10 cellular contexts compared by ENCODE assay signal in the genomic region with DNA sequence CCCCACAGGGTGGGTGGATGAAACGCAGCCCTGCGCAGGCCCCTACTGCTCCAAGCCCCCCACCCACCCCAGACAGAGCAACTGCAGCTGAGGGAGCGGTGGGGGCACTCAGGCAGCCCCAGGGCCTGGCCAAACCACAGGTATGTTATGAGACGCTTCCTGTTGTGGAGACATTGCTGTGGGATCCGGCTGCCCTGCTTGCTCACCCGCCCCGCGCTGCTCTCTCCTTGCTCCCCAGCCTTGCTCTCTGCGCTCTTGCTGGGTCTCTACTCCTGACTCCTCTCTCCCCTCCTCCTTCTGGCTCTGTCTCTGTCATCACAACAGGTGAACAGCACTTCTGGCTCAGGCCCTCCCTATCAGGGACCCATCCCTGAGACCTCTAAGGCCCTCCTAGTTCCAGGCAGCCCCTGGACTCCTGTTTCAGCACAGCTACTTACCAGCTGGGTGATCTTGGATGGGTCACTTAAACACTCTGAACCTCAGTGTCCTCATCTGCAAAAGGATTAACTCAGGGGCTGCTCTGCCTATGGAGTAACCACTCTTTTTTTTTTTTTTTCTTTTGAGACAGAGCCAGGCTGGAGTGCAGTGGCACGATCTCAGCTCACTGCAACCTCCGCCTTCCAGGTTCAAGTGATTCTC. TPM values are rescaled to one million over a fixed set of nuclear protein-coding genes. Genes with fewer than 3 reads are reported as not detected.
A peak's percentile ranks its signal among the peaks of the same experiment; 100 is the strongest.
DNase-seq lines count a peak whose midpoint lies in the region; ATAC-seq and TF ChIP-seq lines count a peak whose summit lies in the region.
"Had no signal": no experiment of that assay in that cellular context is flagged by ENCODE, and none has a peak within 500 bp of the region (broad histone marks: within the 10 kb centered on the region; RNA-seq: fewer than 3 reads in every experiment).

No MANE protein-coding gene starts in this region.

- H3K4me3 ChIP-seq in RWPE2 (ENCODE audit: severe bottlenecking), result no peak overlapping the region
- H3K4me3 ChIP-seq in astrocyte of the spinal cord (ENCODE audit: low read depth, low read length), result no peak overlapping the region
- no peak overlapping the region for H3K4me3 ChIP-seq in neural progenitor cell
- H3K4me3 ChIP-seq in gastroesophageal sphincter, result no peak overlapping the region
- H3K4me3 ChIP-seq: upper lobe of left lung had no signal

- TF ChIP-seq POLR2A in gastroesophageal sphincter (IDR thresholded peaks at IDR 0.05), result no peak

- TF ChIP-seq CTCF in RWPE2 (IDR thresholded peaks at IDR 0.05; ENCODE audit: poor library complexity, severe bottlenecking) (no peak), astrocyte of the spinal cord (IDR thresholded peaks at IDR 0.05; ENCODE audit: low read depth, low read length) (no peak), neural progenitor cell (IDR thresholded peaks at IDR 0.05) (no peak), gastroesophageal sphincter (IDR thresholded peaks at IDR 0.05) (no peak)

- no peaks in the 10 kb centered on the region for H3F3A ChIP-seq in neural progenitor cell (ENCODE audit: low read depth)

- peak overlapping the region; percentile 8 for H3K27ac Mint-ChIP-seq in neural progenitor cell

- H3K36me3 Mint-ChIP-seq in neural progenitor cell, result no peaks in the 10 kb centered on the region

- WGBS in gastroesophageal sphincter (ENCODE audit: low coverage in 1 of 2), 2 donors, result 75% methylated on average over 2 of the region's 11 CpGs; no CpG with 5 or more reads in 1 of the 2 donors

- no peak overlapping the region for H3K4me2 ChIP-seq in neural progenitor cell
- H3K4me2 ChIP-seq: KMS-11 had no signal

- peaks cover 12% of the 10 kb centered on the region for H3K4me1 Mint-ChIP-seq in neural progenitor cell

- no peak overlapping the region for H3K9ac ChIP-seq in neural progenitor cell
- H3K9ac ChIP-seq: KMS-11 had no signal

- no peaks in the 10 kb centered on the region for H4K20me1 ChIP-seq in neural progenitor cell (ENCODE audit: low read depth)

- TF ChIP-seq EP300 in gastroesophageal sphincter (IDR thresholded peaks at IDR 0.05), result no peak

- no peak overlapping the region for H3K4me3 Mint-ChIP-seq in neural progenitor cell

- H3K36me3 ChIP-seq in RWPE2 (ENCODE audit: low read depth), result no peaks in the 10 kb centered on the region
- H3K36me3 ChIP-seq in neural progenitor cell, result no peaks in the 10 kb centered on the region
- no peaks in the 10 kb centered on the region for H3K36me3 ChIP-seq in gastroesophageal sphincter
- H3K36me3 ChIP-seq: upper lobe of left lung had no signal

- H3K27me3 Mint-ChIP-seq in neural progenitor cell (ENCODE audit: insufficient read depth, low read depth), result peaks cover 10% of the 10 kb centered on the region

- in situ Hi-C loops in astrocyte of the spinal cord (cut with HindIII; ENCODE audit: low sequenced_read_pairs), result no loop called here

- no peaks in the 10 kb centered on the region for H3K27me3 ChIP-seq in RWPE2 (ENCODE audit: insufficient read depth, poor library complexity, severe bottlenecking)
- H3K27me3 ChIP-seq in neural progenitor cell, result no peaks in the 10 kb centered on the region
- H3K27me3 ChIP-seq in gastroesophageal sphincter, result no peaks in the 10 kb centered on the region
- H3K27me3 ChIP-seq: upper lobe of left lung had no signal

- no peak overlapping the region for H2AFZ ChIP-seq in neural progenitor cell (replicated peaks)

- DNase-seq in ELR (ENCODE audit: low read depth), result peak; percentile 92
- DNase-seq in RWPE2 (ENCODE audit: low spot score), result no peak
- peak; percentile 82 for DNase-seq in astrocyte of the spinal cord (ENCODE audit: low read depth, low spot score)
- no peak for DNase-seq in neural progenitor cell (ENCODE audit: low spot score)
- no peak for DNase-seq in nucleus accumbens (lab: John Stamatoyannopoulos, UW)
- no peak for DNase-seq in iPS-NIHi11 (ENCODE audit: low spot score)
- DNase-seq: upper lobe of left lung had no signal

- ATAC-seq in RWPE2 (ENCODE audit: low read depth) (peak; percentile 98), HG02870 (IDR thresholded peaks at IDR 0.05; ENCODE audit: unreplicated experiment) (no peak), gastroesophageal sphincter (no peak)

- no peaks in the 10 kb centered on the region for H3K9me3 Mint-ChIP-seq in neural progenitor cell

- no peaks in the 10 kb centered on the region for H3K79me2 ChIP-seq in neural progenitor cell (ENCODE audit: low read depth)

- H3K4me1 ChIP-seq in RWPE2 (ENCODE audit: insufficient read depth, poor library complexity, severe bottlenecking) (peaks cover 10% of the 10 kb centered on the region), neural progenitor cell (no peaks in the 10 kb centered on the region), gastroesophageal sphincter (no peaks in the 10 kb centered on the region)
- H3K4me1 ChIP-seq: upper lobe of left lung had no signal

- H3K9me3 ChIP-seq in RWPE2 (ENCODE audit: severe bottlenecking) (no peaks in the 10 kb centered on the region), neural progenitor cell (ENCODE audit: low read depth) (no peaks in the 10 kb centered on the region), gastroesophageal sphincter (no peaks in the 10 kb centered on the region)
- H3K9me3 ChIP-seq: upper lobe of left lung had no signal

- H3K27ac ChIP-seq in RWPE2 (ENCODE audit: poor library complexity, severe bottlenecking) (peak overlapping the region; percentile 48), neural progenitor cell (no peak overlapping the region), gastroesophageal sphincter (no peak overlapping the region)
- H3K27ac ChIP-seq: KMS-11, upper lobe of left lung had no signal

RNA-seq across cellular contexts. Expression of a gene that starts 15.9 kb away (rescaled TPM):
- 0.06 TPM in 1 of 2 replicates, not detected in the other for total RNA-seq in neural progenitor cell (ENCODE audit: low replicate concordance)
- 10 to 100 TPM; 43.3 to 57.8 (median 50.6) TPM for total RNA-seq in gastroesophageal sphincter

RNA-seq across cellular contexts. Expression of a gene that starts 20.5 kb away (rescaled TPM):
- total RNA-seq in neural progenitor cell (ENCODE audit: low replicate concordance), result 28.1 and 40.9 TPM in 2 replicates
- total RNA-seq in gastroesophageal sphincter, result 10 to 100 TPM; 23.8 to 43.4 (median 32.6) TPM

RNA-seq across cellular contexts. Expression of a gene that starts 25.3 kb away (rescaled TPM):
- total RNA-seq in neural progenitor cell (ENCODE audit: low replicate concordance) (2.7 and 7.4 TPM in 2 replicates), gastroesophageal sphincter (under 1 TPM in 1 of 4 donors, not detected in 3; 0.73 TPM)

RNA-seq across cellular contexts. Expression of a gene that starts 40.1 kb away (rescaled TPM):
- total RNA-seq in neural progenitor cell (ENCODE audit: low replicate concordance), result 44.9 and 69.4 TPM in 2 replicates
- 100 to 1,000 TPM; 102 to 166 (median 129) TPM for total RNA-seq in gastroesophageal sphincter

RNA-seq across cellular contexts. Expression of a gene that starts 46.8 kb away (rescaled TPM):
- 35.0 and 81.1 TPM in 2 replicates for total RNA-seq in neural progenitor cell (ENCODE audit: low replicate concordance)
- total RNA-seq in gastroesophageal sphincter, result 100 to 1,000 TPM; 147 to 243 (median 172) TPM

Comparison
In these comparisons a context has a peak if more than half of its experiments do, and no peak if none do; other contexts are left out.
1. DNase-seq: peak in ELR (single experiment) and astrocyte of the spinal cord (single experiment); none in RWPE2 (single experiment), neural progenitor cell (single experiment), nucleus accumbens (0 of 56) and iPS-NIHi11 (single experiment).
2. RNA of a gene that starts 15.9 kb away (total RNA-seq): 43.3 to 57.8 TPM in gastroesophageal sphincter; 0.06 TPM in neural progenitor cell; every median in the first group is over 10 times any median in the second.